ENCODE assay signal across 16 cellular contexts in the genomic region with DNA sequence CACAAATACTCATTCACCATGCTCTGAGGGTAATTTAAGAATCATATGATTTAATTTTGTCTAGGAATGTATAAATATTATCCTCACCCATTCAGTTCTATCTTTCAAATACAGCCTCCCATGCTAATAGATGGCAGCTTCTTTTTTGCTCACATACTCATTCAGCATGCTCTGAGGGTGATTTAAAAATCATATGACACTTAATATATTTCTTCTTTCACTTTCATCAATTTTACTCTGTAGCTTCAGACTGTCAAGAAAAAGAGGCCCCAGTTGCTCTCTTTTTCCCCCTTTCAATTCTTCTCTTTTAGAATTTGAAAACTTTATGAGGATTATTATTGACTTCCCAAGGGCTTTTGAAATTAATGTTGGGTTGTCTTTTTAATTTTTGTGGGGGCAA.
A peak's percentile ranks its signal among the peaks of the same experiment; 100 is the strongest.
DNase-seq lines count a peak whose midpoint lies in the region; ATAC-seq and TF ChIP-seq lines count a peak whose summit lies in the region.
"Had no signal": no experiment of that assay in that cellular context is flagged by ENCODE, and none has a peak within 500 bp of the region (broad histone marks: within the 10 kb centered on the region; RNA-seq: fewer than 3 reads in every experiment).

No MANE protein-coding gene starts in this region.

- no peak overlapping the region for H4K91ac ChIP-seq in IMR-90 (ENCODE audit: insufficient read depth, low read depth, low read length)

- H3K4ac ChIP-seq in IMR-90 (ENCODE audit: low read depth, low read length), result peak overlapping the region; percentile 85; the same call in 1 of the 2 replicates

- H3K4me2 ChIP-seq in IMR-90 (ENCODE audit: low read depth, low read length), result no peak overlapping the region

- CTCF ChIA-PET in IMR-90 (lab: Yijun Ruan, JAX), result interaction anchor here (1.8 kb wide), 1 partner anchor 41 kb away, joined by 5 read pairs; no protein-coding TSS in a partner anchor

- no peak overlapping the region for H3K14ac ChIP-seq in IMR-90 (replicated peaks; ENCODE audit: low read depth, low read length)

- no peak overlapping the region for H3K9ac ChIP-seq in IMR-90 (ENCODE audit: low read depth, low read length)
- H3K9ac ChIP-seq: GM23248 had no signal

- no peak overlapping the region for H3K18ac ChIP-seq in IMR-90 (ENCODE audit: low read depth, low read length)

- ATAC-seq in GM18867 (IDR thresholded peaks at IDR 0.05; ENCODE audit: unreplicated experiment) (peak; percentile 71), GM19468 (IDR thresholded peaks at IDR 0.05; ENCODE audit: extremely low read depth, unreplicated experiment) (peak; percentile 33), IMR-90 (ENCODE audit: low read depth) (no peak), left lung (no peak)

- H3K27me3 ChIP-seq in IMR-90 (ENCODE audit: control insufficient read depth, insufficient read depth, low read length) (no peaks in the 10 kb centered on the region), left lung (no peaks in the 10 kb centered on the region)

- POLR2A ChIA-PET in IMR-90 (lab: Charles Lee; ENCODE audit: unreplicated experiment), result no interaction called here

- no peak for TF ChIP-seq RAD21 in IMR-90 (IDR thresholded peaks at IDR 0.05; ENCODE audit: low read length)

- BruUV-seq in IMR-90 (replicated peaks; lab: Mats Ljungman, UMichigan), result no TSS peak

- no peak overlapping the region for H2AFZ ChIP-seq in IMR-90 (replicated peaks; ENCODE audit: low read length, poor library complexity)
- H2AFZ ChIP-seq: GM23248 had no signal

- H3K9me1 ChIP-seq in IMR-90 (ENCODE audit: insufficient read depth, low read length), result peaks cover 16% of the 10 kb centered on the region

- 0 out of 2 replicates have a peak overlapping the region, but pooled peaks have one; percentile 46 for H2BK20ac ChIP-seq in IMR-90 (ENCODE audit: low read depth, low read length)

- no peak overlapping the region for H2BK5ac ChIP-seq in IMR-90 (ENCODE audit: low read depth, low read length, poor library complexity, severe bottlenecking)

- no peak overlapping the region for H2BK120ac ChIP-seq in IMR-90 (ENCODE audit: low read depth, low read length)

- intact Hi-C loops in IMR-90 (cut with micrococcal nuclease), result no loop called here
- intact Hi-C loops in left lung (cut with DNase I), result loop anchor here in 1 of 2 donors (10.0 kb wide), 1 partner anchor 558 kb away; no protein-coding TSS in a partner anchor

- H3K4me1 ChIP-seq in IMR-90 (ENCODE audit: control insufficient read depth, insufficient read depth, low read length) (peaks cover 15% of the 10 kb centered on the region), left lung (peaks cover 0 to 7% of the 10 kb centered on the region in 2 donors)

- H2BK15ac ChIP-seq in IMR-90 (ENCODE audit: low read depth, low read length), result no peak overlapping the region

- no peak for TF ChIP-seq POLR2A in IMR-90 (IDR thresholded peaks at IDR 0.05; ENCODE audit: low read depth, low read length)

- TF ChIP-seq CTCF in IMR-90 (conservative IDR thresholded peaks at IDR 0.05; ENCODE audit: low read depth, low read length) (no peak), left lung (IDR thresholded peaks at IDR 0.05) (no peak)

- H3K9me3 ChIP-seq in IMR-90 (ENCODE audit: control insufficient read depth, insufficient read depth, low read length) (no peaks in the 10 kb centered on the region), left lung (no peaks in the 10 kb centered on the region)

- no peak overlapping the region for H2AK9ac ChIP-seq in IMR-90 (replicated peaks; ENCODE audit: low read depth, low read length, poor library complexity)

- H4K5ac ChIP-seq in IMR-90 (ENCODE audit: low read depth, low read length), result no peak overlapping the region

- H4K20me1 ChIP-seq in IMR-90 (ENCODE audit: insufficient read depth, low read length), result peaks cover 2% of the 10 kb centered on the region; the same call in 1 of the 2 replicates

- H3K27ac ChIP-seq in IMR-90 (ENCODE audit: insufficient read depth, low read length), result no peak overlapping the region
- no peak overlapping the region for H3K27ac ChIP-seq in left lung
- H3K27ac ChIP-seq: GM23248 had no signal

- H3K36me3 ChIP-seq in IMR-90 (ENCODE audit: control insufficient read depth, insufficient read depth, low read length) (no peaks in the 10 kb centered on the region; the same call in 1 of the 2 replicates), left lung (no peaks in the 10 kb centered on the region)

- dilution Hi-C loops in IMR-90 (cut with HindIII; ENCODE audit: low sequenced_read_pairs, unreplicated experiment), result loop anchor here (25.0 kb wide), 1 partner anchor 590 kb away; no protein-coding TSS in a partner anchor

- in situ Hi-C loops in IMR-90 (cut with MboI; ENCODE audit: low sequenced_read_pairs), result no loop called here

- DNase-seq in IMR-90 (no peak), NCI-H1092 treated with DMSO at 0.1 percent for 48 hours (lab: John Stamatoyannopoulos, UW) (no peak), left lung (no peak)
- no peak for DNase-seq in stimulated activated naive CD4-positive, alpha-beta T cell treated with Interleukin-2 at 50 U/mL for 16 hours (lab: John Stamatoyannopoulos, UW)
- DNase-seq: C1 segment of cervical spinal cord; Calu3; CD4-positive, alpha-beta memory T cell; COR-L47; DMS53; DMS79 treated with DMSO at 0.1 percent for 48 hours; GF-D8; GM23248; H7; HCEC 1CT had no signal

- no peak overlapping the region for H3K4me3 ChIP-seq in IMR-90 (ENCODE audit: insufficient read depth, low read depth, low read length)
- H3K4me3 ChIP-seq in left lung, result no peak overlapping the region
- H3K4me3 ChIP-seq: GM23248 had no signal

- H2AK5ac ChIP-seq in IMR-90 (ENCODE audit: low read depth, low read length), result no peak overlapping the region

- no peak overlapping the region for H4K8ac ChIP-seq in IMR-90 (ENCODE audit: low read depth in 2 of 2, low read length in 2 of 2)

- peaks cover 15 to 44% of the 10 kb centered on the region in 2 experiments; a peak in 3 of 4 replicates for H3K79me1 ChIP-seq in IMR-90 (ENCODE audit: low read depth in 1 of 2, low read length in 2 of 2)

- H3K23ac ChIP-seq in IMR-90 (ENCODE audit: low read depth, low read length), result no peak overlapping the region

- H3K56ac ChIP-seq in IMR-90 (ENCODE audit: extremely low read depth, insufficient read depth, low read length), result no peak overlapping the region

TF ChIP-seq in IMR-90, 13 proteins besides CTCF, POLR2A, EP300 and RAD21:
- TF ChIP-seq MAZ (IDR thresholded peaks at IDR 0.05; ENCODE audit: borderline replicate concordance, low read depth, low read length) (no peak), NFE2L2 (IDR thresholded peaks at IDR 0.05; ENCODE audit: low read depth, low read length) (no peak), RFX5 (IDR thresholded peaks at IDR 0.05; ENCODE audit: low read depth, low read length) (no peak), FOS (IDR thresholded peaks at IDR 0.05; ENCODE audit: low read depth, low read length) (no peak), SMC3 (IDR thresholded peaks at IDR 0.05; ENCODE audit: low read depth, low read length) (no peak), BHLHE40 (IDR thresholded peaks at IDR 0.05; ENCODE audit: low read depth, low read length) (no peak), RCOR1 (IDR thresholded peaks at IDR 0.05; ENCODE audit: insufficient replicate concordance, low read length) (no peak), CHD1 (IDR thresholded peaks at IDR 0.05; ENCODE audit: low read depth, low read length) (no peak), MXI1 (IDR thresholded peaks at IDR 0.05; ENCODE audit: borderline replicate concordance, low read depth, low read length) (no peak), MAFK (IDR thresholded peaks at IDR 0.05; ENCODE audit: low read depth, low read length) (no peak), CEBPB (IDR thresholded peaks at IDR 0.05; ENCODE audit: low read depth, low read length) (no peak)
- TF ChIP-seq, protein P1, sequence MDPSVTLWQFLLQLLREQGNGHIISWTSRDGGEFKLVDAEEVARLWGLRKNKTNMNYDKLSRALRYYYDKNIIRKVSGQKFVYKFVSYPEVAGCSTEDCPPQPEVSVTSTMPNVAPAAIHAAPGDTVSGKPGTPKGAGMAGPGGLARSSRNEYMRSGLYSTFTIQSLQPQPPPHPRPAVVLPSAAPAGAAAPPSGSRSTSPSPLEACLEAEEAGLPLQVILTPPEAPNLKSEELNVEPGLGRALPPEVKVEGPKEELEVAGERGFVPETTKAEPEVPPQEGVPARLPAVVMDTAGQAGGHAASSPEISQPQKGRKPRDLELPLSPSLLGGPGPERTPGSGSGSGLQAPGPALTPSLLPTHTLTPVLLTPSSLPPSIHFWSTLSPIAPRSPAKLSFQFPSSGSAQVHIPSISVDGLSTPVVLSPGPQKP (IDR thresholded peaks at IDR 0.05; ENCODE audit: borderline replicate concordance, low read depth, low read length), result no peak
- TF ChIP-seq, protein P2, sequence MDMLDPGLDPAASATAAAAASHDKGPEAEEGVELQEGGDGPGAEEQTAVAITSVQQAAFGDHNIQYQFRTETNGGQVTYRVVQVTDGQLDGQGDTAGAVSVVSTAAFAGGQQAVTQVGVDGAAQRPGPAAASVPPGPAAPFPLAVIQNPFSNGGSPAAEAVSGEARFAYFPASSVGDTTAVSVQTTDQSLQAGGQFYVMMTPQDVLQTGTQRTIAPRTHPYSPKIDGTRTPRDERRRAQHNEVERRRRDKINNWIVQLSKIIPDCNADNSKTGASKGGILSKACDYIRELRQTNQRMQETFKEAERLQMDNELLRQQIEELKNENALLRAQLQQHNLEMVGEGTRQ (IDR thresholded peaks at IDR 0.05; ENCODE audit: low read depth, low read length), result no peak
TF ChIP-seq in IMR-90: peak in this region for 0.

Comparison
In these comparisons a context has a peak if more than half of its experiments do, and no peak if none do; other contexts are left out.
1. ATAC-seq: peak in GM18867 (single experiment) and GM19468 (single experiment); none in IMR-90 (single experiment) and left lung (single experiment).